25 cellular contexts compared by ENCODE assay signal in genomic region chr1:244087021-244087560, GRCh38.
"Had no signal": no experiment of that assay in that cellular context is flagged by ENCODE, and none has a peak within 500 bp of the region (broad histone marks: within the 10 kb centered on the region; RNA-seq: fewer than 3 reads in every experiment).

No MANE protein-coding gene starts in this region.

- H3K27me3 ChIP-seq: body of pancreas had no signal

- H3K36me3 ChIP-seq: esophagus muscularis mucosa, gastrocnemius medialis, heart left ventricle had no signal

- DNase-seq: activated CD4-positive, alpha-beta memory T cell treated with anti-CD3 and anti-CD28 coated beads for 36 hours; activated CD4-positive, alpha-beta T cell treated with anti-CD3 and anti-CD28 coated beads for 36 hours; activated CD4-positive, alpha-beta T cell treated with anti-CD3 and anti-CD28 coated beads, Interleukin-2, amount 10 ng/mL, durations not matched to agents 24 days and 14 days; activated CD4-positive, CD25-positive, alpha-beta regulatory T cell; activated CD4-positive, CD25-positive, alpha-beta regulatory T cell treated with anti-CD3 and anti-CD28 coated beads, Interleukin-2, amount 50 U/mL, for 72 hours; activated CD8-positive, alpha-beta memory T cell treated with anti-CD3 and anti-CD28 coated beads, Interleukin-2, amount 10 ng/mL, durations not matched to agents 7 days and 5 days; activated CD8-positive, alpha-beta memory T cell treated with anti-CD3 and anti-CD28 coated beads, Interleukin-2, amount 50 U/mL, for 4 hours; activated CD8-positive, alpha-beta T cell treated with anti-CD3 and anti-CD28 coated beads, Interleukin-2, amount 10 ng/mL, durations not matched to agents 7 days and 5 days; activated gamma-delta T cell; activated naive CD4-positive, alpha-beta T cell treated with anti-CD3 and anti-CD28 coated beads, Interleukin-2, amount 50 U/mL, for 16 hours; activated naive CD4-positive, alpha-beta T cell treated with Interleukin-2 at 50 U/mL for 16 hours; activated T-cell treated with anti-CD3 and anti-CD28 coated beads, Interleukin-2, amount 50 U/mL, for 24 hours; activated T-cell treated with anti-CD3 and anti-CD28 coated beads, Interleukin-2, amount 50 U/mL, for 72 hours; amniotic stem cell; body of pancreas; effector memory CD4-positive, alpha-beta T cell; endodermal cell; erythroblast; foreskin keratinocyte; gastrocnemius medialis; glutamatergic neuron; heart left ventricle had no signal

- H3K4me3 ChIP-seq: body of pancreas, coronary artery, dorsolateral prefrontal cortex, esophagus muscularis mucosa, gastrocnemius medialis, heart left ventricle had no signal

- H3K4me1 ChIP-seq: foreskin keratinocyte, gastrocnemius medialis had no signal

- H3K27ac ChIP-seq: body of pancreas, coronary artery, esophagus muscularis mucosa, foreskin keratinocyte, gastrocnemius medialis, heart left ventricle had no signal

- ATAC-seq: activated CD4-positive, alpha-beta T cell treated with anti-CD3 and anti-CD28 coated beads for 36 hours; activated CD8-positive, alpha-beta memory T cell treated with anti-CD3 and anti-CD28 coated beads, Interleukin-2, amount 10 ng/mL, durations not matched to agents 7 days and 5 days; activated CD8-positive, alpha-beta T cell treated with anti-CD3 and anti-CD28 coated beads, Interleukin-2, amount 10 ng/mL, durations not matched to agents 7 days and 5 days; activated T-cell treated with anti-CD3 and anti-CD28 coated beads, Interleukin-2, amount 50 U/mL, for 72 hours; body of pancreas; foreskin keratinocyte; gastrocnemius medialis; heart left ventricle had no signal

- H3K9me3 ChIP-seq: body of pancreas, gastrocnemius medialis had no signal
